11 cellular contexts compared by ENCODE assay signal in genomic region chr14:29805415-29806123, GRCh38.
DNase-seq lines count a peak whose midpoint lies in the region; ATAC-seq, FAIRE-seq and TF ChIP-seq lines count a peak whose summit lies in the region.
"Had no signal": no experiment of that assay in that cellular context is flagged by ENCODE, and none has a peak within 500 bp of the region (broad histone marks: within the 10 kb centered on the region; RNA-seq: fewer than 3 reads in every experiment).

No MANE protein-coding gene starts in this region.

- H3K4me1 ChIP-seq in endothelial cell of umbilical vein (ENCODE audit: control insufficient read depth, extremely low read depth, insufficient read depth, low read length): no peaks in the 10 kb centered on the region

- peak; percentile 98 for ATAC-seq in omental fat pad (ENCODE audit: low FRiP score)
- ATAC-seq: naive thymus-derived CD4-positive, alpha-beta T cell had no signal

- H3K79me2 ChIP-seq in endothelial cell of umbilical vein (ENCODE audit: control insufficient read depth, insufficient read depth, low read length): no peaks in the 10 kb centered on the region

- no peak overlapping the region for H3K4me2 ChIP-seq in endothelial cell of umbilical vein (ENCODE audit: insufficient read depth, low read length)

- TF ChIP-seq CTCF in endothelial cell of umbilical vein (IDR thresholded peaks at IDR 0.05; ENCODE audit: extremely low read depth in 1 of 2, insufficient read depth in 1 of 2, low read depth in 1 of 2, low read length in 2 of 2) (no peak), omental fat pad (IDR thresholded peaks at IDR 0.05) (no peak)

- H3K9me3 ChIP-seq in endothelial cell of umbilical vein (replicated peaks; ENCODE audit: control insufficient read depth, insufficient read depth, low read length): no peaks in the 10 kb centered on the region

- intact Hi-C loops in endothelial cell of umbilical vein (cut with micrococcal nuclease): no loop called here

- H4K20me1 ChIP-seq in endothelial cell of umbilical vein (replicated peaks; ENCODE audit: control insufficient read depth, extremely low read depth, insufficient read depth, low read length): no peaks in the 10 kb centered on the region

- no peak for FAIRE-seq in endothelial cell of umbilical vein (lab: Jason Lieb, UNC)

- dilution Hi-C loops in endothelial cell of umbilical vein (cut with MboI; ENCODE audit: extremely low pct_ligation_motif_present, low sequenced_read_pairs): no loop called here

- H3K27me3 ChIP-seq in endothelial cell of umbilical vein (ENCODE audit: control insufficient read depth in 2 of 2, insufficient read depth in 2 of 2, low read length in 2 of 2): no peaks in the 10 kb centered on the region

- no peak overlapping the region for H3K4me3 ChIP-seq in endothelial cell of umbilical vein (replicated peaks in 1 of 3; ENCODE audit: insufficient read depth in 1 of 3, low read depth in 1 of 3, low read length in 3 of 3)

- CTCF ChIA-PET in endothelial cell of umbilical vein (lab: Charles Lee): no interaction called here

- no peaks in the 10 kb centered on the region for H3K9me1 ChIP-seq in endothelial cell of umbilical vein (replicated peaks; ENCODE audit: control insufficient read depth, extremely low read depth, insufficient read depth, low read length)

- no peak overlapping the region for H3K27ac ChIP-seq in endothelial cell of umbilical vein (ENCODE audit: insufficient read depth, low read depth, low read length)

- TF ChIP-seq POLR2A in endothelial cell of umbilical vein (IDR thresholded peaks at IDR 0.05; ENCODE audit: low read depth, low read length): no peak

- H2AFZ ChIP-seq in endothelial cell of umbilical vein (ENCODE audit: low read depth, low read length): no peak overlapping the region

- no peaks in the 10 kb centered on the region for H3K36me3 ChIP-seq in endothelial cell of umbilical vein (ENCODE audit: control insufficient read depth in 2 of 2, extremely low read depth in 1 of 2, insufficient read depth in 2 of 2, low read length in 2 of 2)

- DNase-seq in Daoy (ENCODE audit: low read depth) (peak; percentile 81), NCI-H2107 treated with DMSO at 0.1 percent for 48 hours (lab: John Stamatoyannopoulos, UW; ENCODE audit: unreplicated experiment) (peak; percentile 92), endothelial cell of umbilical vein (ENCODE audit: low read depth, low spot score) (peak; percentile 65), omental fat pad (ENCODE audit: low spot score) (peak; percentile 37), activated gamma-delta T cell treated with Interleukin-2 at 50 U/mL for 16 hours (no peak), germinal center (ENCODE audit: low spot score) (no peak), GF-D8 (lab: John Stamatoyannopoulos, UW) (no peak), NCI-H1048 (lab: John Stamatoyannopoulos, UW) (no peak)
- DNase-seq: activated naive CD4-positive, alpha-beta T cell; naive thymus-derived CD4-positive, alpha-beta T cell; NCI-H187 treated with DMSO at 0.1 percent for 48 hours had no signal

- no TSS peak for BruUV-seq in endothelial cell of umbilical vein (replicated peaks; lab: Mats Ljungman, UMichigan)

- no peak overlapping the region for H3K9ac ChIP-seq in endothelial cell of umbilical vein (replicated peaks; ENCODE audit: extremely low read depth, insufficient read depth, low read length)

- POLR2A ChIA-PET in endothelial cell of umbilical vein (lab: Charles Lee): no interaction called here

TF ChIP-seq in endothelial cell of umbilical vein, 7 proteins besides CTCF, POLR2A, EP300 and RAD21:
- TF ChIP-seq EZH2 (IDR thresholded peaks at IDR 0.05; ENCODE audit: borderline replicate concordance, low read depth, low read length, severe bottlenecking) (no peak), GATA2 (IDR thresholded peaks at IDR 0.05; ENCODE audit: insufficient read depth, insufficient read length, low read depth, low read length) (no peak), FOS (IDR thresholded peaks at IDR 0.05; ENCODE audit: borderline replicate concordance, insufficient read depth, low read length) (peak; percentile 47), MYC (IDR thresholded peaks at IDR 0.05; ENCODE audit: low read depth, low read length) (no peak), JUN (IDR thresholded peaks at IDR 0.05; ENCODE audit: borderline replicate concordance, insufficient read depth, insufficient read length, low read depth) (peak; percentile 48), POLR2AphosphoS5 (IDR thresholded peaks at IDR 0.05; ENCODE audit: insufficient read depth, low read depth, low read length) (no peak)
- TF ChIP-seq, protein P1, sequence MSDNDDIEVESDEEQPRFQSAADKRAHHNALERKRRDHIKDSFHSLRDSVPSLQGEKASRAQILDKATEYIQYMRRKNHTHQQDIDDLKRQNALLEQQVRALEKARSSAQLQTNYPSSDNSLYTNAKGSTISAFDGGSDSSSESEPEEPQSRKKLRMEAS (IDR thresholded peaks at IDR 0.05; ENCODE audit: insufficient read depth, insufficient read length): no peak
TF ChIP-seq in endothelial cell of umbilical vein: peak in this region for 2.

Comparison
In these comparisons a context has a peak if more than half of its experiments do, and no peak if none do; other contexts are left out.
1. DNase-seq: peak in Daoy (single experiment), NCI-H2107 treated with DMSO at 0.1 percent for 48 hours (single experiment), endothelial cell of umbilical vein (single experiment) and omental fat pad (single experiment); none in activated gamma-delta T cell treated with Interleukin-2 at 50 U/mL for 16 hours (single experiment), germinal center (single experiment), GF-D8 (single experiment) and NCI-H1048 (single experiment).